In the genomic region with DNA sequence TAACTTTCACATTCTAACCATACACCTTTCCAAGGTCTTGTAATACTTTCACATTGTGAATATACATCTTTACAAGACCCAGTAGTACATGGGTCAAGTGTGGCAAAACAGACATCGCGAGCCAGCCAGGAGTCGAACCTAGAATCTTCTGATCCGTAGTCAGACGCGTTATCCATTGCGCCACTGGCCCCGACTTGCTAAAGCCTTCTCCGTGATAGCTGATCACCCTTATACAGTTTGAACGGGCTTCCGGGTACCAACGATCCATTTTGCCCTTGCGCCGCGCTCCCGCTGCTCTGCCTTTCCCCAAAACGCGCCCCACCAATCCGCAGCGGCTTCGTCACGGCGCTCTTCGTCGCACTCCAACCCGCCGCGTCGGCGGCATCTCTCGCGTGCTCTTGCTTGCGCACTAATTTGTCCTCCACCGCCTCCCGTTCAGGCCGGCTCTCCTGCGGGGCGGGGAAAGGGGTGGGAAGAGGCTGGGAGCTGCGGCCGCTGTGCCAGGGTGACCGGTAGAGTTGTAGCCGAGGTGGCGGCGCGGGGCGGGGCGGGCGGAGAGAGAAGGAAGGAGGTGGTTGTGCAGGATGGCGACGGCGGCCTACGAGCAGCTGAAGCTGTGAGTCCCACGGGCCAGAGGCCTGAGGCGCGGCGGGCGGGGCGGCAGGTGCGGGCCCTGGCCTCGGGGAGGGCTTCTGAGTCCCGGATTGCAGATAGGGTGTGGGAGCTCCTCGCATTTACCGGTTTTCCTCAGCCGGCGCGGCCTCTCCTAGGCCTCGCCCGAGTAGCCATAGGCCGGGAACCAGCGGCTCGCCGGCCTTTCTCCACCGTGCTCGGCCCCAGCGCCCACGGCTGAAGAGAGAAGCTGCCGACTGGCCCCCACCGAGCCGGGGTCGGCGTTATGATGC, we compare ENCODE assay signal across 1 cellular context.
TF ChIP-seq lines count a peak whose summit lies in the region.

A gene with protein sequence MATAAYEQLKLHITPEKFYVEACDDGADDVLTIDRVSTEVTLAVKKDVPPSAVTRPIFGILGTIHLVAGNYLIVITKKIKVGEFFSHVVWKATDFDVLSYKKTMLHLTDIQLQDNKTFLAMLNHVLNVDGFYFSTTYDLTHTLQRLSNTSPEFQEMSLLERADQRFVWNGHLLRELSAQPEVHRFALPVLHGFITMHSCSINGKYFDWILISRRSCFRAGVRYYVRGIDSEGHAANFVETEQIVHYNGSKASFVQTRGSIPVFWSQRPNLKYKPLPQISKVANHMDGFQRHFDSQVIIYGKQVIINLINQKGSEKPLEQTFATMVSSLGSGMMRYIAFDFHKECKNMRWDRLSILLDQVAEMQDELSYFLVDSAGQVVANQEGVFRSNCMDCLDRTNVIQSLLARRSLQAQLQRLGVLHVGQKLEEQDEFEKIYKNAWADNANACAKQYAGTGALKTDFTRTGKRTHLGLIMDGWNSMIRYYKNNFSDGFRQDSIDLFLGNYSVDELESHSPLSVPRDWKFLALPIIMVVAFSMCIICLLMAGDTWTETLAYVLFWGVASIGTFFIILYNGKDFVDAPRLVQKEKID (plus strand): TSS at position 515 of the 905 bp plus-strand sequence. CDS start 70 bp downstream, at position 585.

TF ChIP-seq in HepG2, 621 proteins besides CTCF, POLR2A, EP300 and RAD21 (continued from another document and continues in another):
- TF ChIP-seq, protein P1, sequence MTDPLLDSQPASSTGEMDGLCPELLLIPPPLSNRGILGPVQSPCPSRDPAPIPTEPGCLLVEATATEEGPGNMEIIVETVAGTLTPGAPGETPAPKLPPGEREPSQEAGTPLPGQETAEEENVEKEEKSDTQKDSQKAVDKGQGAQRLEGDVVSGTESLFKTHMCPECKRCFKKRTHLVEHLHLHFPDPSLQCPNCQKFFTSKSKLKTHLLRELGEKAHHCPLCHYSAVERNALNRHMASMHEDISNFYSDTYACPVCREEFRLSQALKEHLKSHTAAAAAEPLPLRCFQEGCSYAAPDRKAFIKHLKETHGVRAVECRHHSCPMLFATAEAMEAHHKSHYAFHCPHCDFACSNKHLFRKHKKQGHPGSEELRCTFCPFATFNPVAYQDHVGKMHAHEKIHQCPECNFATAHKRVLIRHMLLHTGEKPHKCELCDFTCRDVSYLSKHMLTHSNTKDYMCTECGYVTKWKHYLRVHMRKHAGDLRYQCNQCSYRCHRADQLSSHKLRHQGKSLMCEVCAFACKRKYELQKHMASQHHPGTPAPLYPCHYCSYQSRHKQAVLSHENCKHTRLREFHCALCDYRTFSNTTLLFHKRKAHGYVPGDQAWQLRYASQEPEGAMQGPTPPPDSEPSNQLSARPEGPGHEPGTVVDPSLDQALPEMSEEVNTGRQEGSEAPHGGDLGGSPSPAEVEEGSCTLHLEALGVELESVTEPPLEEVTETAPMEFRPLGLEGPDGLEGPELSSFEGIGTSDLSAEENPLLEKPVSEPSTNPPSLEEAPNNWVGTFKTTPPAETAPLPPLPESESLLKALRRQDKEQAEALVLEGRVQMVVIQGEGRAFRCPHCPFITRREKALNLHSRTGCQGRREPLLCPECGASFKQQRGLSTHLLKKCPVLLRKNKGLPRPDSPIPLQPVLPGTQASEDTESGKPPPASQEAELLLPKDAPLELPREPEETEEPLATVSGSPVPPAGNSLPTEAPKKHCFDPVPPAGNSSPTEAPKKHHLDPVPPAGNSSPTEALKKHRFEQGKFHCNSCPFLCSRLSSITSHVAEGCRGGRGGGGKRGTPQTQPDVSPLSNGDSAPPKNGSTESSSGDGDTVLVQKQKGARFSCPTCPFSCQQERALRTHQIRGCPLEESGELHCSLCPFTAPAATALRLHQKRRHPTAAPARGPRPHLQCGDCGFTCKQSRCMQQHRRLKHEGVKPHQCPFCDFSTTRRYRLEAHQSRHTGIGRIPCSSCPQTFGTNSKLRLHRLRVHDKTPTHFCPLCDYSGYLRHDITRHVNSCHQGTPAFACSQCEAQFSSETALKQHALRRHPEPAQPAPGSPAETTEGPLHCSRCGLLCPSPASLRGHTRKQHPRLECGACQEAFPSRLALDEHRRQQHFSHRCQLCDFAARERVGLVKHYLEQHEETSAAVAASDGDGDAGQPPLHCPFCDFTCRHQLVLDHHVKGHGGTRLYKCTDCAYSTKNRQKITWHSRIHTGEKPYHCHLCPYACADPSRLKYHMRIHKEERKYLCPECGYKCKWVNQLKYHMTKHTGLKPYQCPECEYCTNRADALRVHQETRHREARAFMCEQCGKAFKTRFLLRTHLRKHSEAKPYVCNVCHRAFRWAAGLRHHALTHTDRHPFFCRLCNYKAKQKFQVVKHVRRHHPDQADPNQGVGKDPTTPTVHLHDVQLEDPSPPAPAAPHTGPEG (CRISPR knock-in tag; IDR thresholded peaks at IDR 0.05) = peak; percentile 87
- TF ChIP-seq SSRP1 (CRISPR knock-in tag; IDR thresholded peaks at IDR 0.05) (no peak; the same call in none of the 2 replicates), SAP130 (CRISPR knock-in tag; IDR thresholded peaks at IDR 0.05; ENCODE audit: low read depth) (peak; percentile 94), ZNF124 (CRISPR knock-in tag; IDR thresholded peaks at IDR 0.05) (peak; percentile 48; the same call in 1 of the 2 replicates), ATF7-NPFF (CRISPR knock-in tag; IDR thresholded peaks at IDR 0.05; ENCODE audit: low read depth) (peak; percentile 48), SRY (CRISPR knock-in tag; IDR thresholded peaks at IDR 0.05) (peak; percentile 91), RELA (CRISPR knock-in tag; IDR thresholded peaks at IDR 0.05) (0 out of 2 replicates have a peak, but pooled peaks have one; percentile 22), ZSCAN21 (CRISPR knock-in tag; IDR thresholded peaks at IDR 0.05; ENCODE audit: borderline replicate concordance) (peak; percentile 24; the same call in 1 of the 2 replicates), ZNF746 (CRISPR knock-in tag; IDR thresholded peaks at IDR 0.05) (peak; percentile 50; the same call in 1 of the 2 replicates), MAFG (CRISPR knock-in tag; IDR thresholded peaks at IDR 0.05) (no peak), ZNF224 (CRISPR knock-in tag; IDR thresholded peaks at IDR 0.05) (peak; percentile 93; the same call in 1 of the 2 replicates), CENPT (CRISPR knock-in tag; IDR thresholded peaks at IDR 0.05; ENCODE audit: low read depth) (no peak), NR2F2 (IDR thresholded peaks at IDR 0.05; ENCODE audit: borderline replicate concordance, low read depth) (peak; percentile 29; the same call in 1 of the 2 replicates), ZNF75D (CRISPR knock-in tag; IDR thresholded peaks at IDR 0.05; ENCODE audit: borderline replicate concordance) (no peak), ZNF850 (CRISPR knock-in tag; conservative IDR thresholded peaks at IDR 0.05) (no peak), ELF3 (CRISPR knock-in tag; IDR thresholded peaks at IDR 0.05) (peak; percentile 99), ZSCAN12 (CRISPR knock-in tag; IDR thresholded peaks at IDR 0.05) (no peak), ZNF878 (CRISPR knock-in tag; IDR thresholded peaks at IDR 0.05) (peak; percentile 95), ZNF709 (CRISPR knock-in tag; IDR thresholded peaks at IDR 0.05) (peak; percentile 17)
- TF ChIP-seq, protein P2, sequence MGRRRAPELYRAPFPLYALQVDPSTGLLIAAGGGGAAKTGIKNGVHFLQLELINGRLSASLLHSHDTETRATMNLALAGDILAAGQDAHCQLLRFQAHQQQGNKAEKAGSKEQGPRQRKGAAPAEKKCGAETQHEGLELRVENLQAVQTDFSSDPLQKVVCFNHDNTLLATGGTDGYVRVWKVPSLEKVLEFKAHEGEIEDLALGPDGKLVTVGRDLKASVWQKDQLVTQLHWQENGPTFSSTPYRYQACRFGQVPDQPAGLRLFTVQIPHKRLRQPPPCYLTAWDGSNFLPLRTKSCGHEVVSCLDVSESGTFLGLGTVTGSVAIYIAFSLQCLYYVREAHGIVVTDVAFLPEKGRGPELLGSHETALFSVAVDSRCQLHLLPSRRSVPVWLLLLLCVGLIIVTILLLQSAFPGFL (CRISPR knock-in tag; IDR thresholded peaks at IDR 0.05) = peak; percentile 70; the same call in 1 of the 2 replicates
- TF ChIP-seq, protein P3, sequence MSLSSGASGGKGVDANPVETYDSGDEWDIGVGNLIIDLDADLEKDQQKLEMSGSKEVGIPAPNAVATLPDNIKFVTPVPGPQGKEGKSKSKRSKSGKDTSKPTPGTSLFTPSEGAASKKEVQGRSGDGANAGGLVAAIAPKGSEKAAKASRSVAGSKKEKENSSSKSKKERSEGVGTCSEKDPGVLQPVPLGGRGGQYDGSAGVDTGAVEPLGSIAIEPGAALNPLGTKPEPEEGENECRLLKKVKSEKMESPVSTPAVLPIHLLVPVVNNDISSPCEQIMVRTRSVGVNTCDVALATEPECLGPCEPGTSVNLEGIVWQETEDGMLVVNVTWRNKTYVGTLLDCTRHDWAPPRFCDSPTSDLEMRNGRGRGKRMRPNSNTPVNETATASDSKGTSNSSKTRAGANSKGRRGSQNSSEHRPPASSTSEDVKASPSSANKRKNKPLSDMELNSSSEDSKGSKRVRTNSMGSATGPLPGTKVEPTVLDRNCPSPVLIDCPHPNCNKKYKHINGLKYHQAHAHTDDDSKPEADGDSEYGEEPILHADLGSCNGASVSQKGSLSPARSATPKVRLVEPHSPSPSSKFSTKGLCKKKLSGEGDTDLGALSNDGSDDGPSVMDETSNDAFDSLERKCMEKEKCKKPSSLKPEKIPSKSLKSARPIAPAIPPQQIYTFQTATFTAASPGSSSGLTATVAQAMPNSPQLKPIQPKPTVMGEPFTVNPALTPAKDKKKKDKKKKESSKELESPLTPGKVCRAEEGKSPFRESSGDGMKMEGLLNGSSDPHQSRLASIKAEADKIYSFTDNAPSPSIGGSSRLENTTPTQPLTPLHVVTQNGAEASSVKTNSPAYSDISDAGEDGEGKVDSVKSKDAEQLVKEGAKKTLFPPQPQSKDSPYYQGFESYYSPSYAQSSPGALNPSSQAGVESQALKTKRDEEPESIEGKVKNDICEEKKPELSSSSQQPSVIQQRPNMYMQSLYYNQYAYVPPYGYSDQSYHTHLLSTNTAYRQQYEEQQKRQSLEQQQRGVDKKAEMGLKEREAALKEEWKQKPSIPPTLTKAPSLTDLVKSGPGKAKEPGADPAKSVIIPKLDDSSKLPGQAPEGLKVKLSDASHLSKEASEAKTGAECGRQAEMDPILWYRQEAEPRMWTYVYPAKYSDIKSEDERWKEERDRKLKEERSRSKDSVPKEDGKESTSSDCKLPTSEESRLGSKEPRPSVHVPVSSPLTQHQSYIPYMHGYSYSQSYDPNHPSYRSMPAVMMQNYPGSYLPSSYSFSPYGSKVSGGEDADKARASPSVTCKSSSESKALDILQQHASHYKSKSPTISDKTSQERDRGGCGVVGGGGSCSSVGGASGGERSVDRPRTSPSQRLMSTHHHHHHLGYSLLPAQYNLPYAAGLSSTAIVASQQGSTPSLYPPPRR (CRISPR knock-in tag; IDR thresholded peaks at IDR 0.05; ENCODE audit: borderline replicate concordance) = 0 out of 2 replicates have a peak, but pooled peaks have one; percentile 24
- TF ChIP-seq, protein P4, sequence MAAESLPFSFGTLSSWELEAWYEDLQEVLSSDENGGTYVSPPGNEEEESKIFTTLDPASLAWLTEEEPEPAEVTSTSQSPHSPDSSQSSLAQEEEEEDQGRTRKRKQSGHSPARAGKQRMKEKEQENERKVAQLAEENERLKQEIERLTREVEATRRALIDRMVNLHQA (CRISPR knock-in tag; IDR thresholded peaks at IDR 0.05) = peak; percentile 34; the same call in 1 of the 2 replicates
- TF ChIP-seq, protein P5, sequence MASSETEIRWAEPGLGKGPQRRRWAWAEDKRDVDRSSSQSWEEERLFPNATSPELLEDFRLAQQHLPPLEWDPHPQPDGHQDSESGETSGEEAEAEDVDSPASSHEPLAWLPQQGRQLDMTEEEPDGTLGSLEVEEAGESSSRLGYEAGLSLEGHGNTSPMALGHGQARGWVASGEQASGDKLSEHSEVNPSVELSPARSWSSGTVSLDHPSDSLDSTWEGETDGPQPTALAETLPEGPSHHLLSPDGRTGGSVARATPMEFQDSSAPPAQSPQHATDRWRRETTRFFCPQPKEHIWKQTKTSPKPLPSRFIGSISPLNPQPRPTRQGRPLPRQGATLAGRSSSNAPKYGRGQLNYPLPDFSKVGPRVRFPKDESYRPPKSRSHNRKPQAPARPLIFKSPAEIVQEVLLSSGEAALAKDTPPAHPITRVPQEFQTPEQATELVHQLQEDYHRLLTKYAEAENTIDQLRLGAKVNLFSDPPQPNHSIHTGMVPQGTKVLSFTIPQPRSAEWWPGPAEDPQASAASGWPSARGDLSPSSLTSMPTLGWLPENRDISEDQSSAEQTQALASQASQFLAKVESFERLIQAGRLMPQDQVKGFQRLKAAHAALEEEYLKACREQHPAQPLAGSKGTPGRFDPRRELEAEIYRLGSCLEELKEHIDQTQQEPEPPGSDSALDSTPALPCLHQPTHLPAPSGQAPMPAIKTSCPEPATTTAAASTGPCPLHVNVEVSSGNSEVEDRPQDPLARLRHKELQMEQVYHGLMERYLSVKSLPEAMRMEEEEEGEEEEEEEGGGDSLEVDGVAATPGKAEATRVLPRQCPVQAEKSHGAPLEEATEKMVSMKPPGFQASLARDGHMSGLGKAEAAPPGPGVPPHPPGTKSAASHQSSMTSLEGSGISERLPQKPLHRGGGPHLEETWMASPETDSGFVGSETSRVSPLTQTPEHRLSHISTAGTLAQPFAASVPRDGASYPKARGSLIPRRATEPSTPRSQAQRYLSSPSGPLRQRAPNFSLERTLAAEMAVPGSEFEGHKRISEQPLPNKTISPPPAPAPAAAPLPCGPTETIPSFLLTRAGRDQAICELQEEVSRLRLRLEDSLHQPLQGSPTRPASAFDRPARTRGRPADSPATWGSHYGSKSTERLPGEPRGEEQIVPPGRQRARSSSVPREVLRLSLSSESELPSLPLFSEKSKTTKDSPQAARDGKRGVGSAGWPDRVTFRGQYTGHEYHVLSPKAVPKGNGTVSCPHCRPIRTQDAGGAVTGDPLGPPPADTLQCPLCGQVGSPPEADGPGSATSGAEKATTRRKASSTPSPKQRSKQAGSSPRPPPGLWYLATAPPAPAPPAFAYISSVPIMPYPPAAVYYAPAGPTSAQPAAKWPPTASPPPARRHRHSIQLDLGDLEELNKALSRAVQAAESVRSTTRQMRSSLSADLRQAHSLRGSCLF (CRISPR knock-in tag; IDR thresholded peaks at IDR 0.05; ENCODE audit: borderline replicate concordance) = peak; percentile 79; the same call in 1 of the 2 replicates
- TF ChIP-seq, protein P6, sequence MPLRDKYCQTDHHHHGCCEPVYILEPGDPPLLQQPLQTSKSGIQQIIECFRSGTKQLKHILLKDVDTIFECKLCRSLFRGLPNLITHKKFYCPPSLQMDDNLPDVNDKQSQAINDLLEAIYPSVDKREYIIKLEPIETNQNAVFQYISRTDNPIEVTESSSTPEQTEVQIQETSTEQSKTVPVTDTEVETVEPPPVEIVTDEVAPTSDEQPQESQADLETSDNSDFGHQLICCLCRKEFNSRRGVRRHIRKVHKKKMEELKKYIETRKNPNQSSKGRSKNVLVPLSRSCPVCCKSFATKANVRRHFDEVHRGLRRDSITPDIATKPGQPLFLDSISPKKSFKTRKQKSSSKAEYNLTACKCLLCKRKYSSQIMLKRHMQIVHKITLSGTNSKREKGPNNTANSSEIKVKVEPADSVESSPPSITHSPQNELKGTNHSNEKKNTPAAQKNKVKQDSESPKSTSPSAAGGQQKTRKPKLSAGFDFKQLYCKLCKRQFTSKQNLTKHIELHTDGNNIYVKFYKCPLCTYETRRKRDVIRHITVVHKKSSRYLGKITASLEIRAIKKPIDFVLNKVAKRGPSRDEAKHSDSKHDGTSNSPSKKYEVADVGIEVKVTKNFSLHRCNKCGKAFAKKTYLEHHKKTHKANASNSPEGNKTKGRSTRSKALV (CRISPR knock-in tag; IDR thresholded peaks at IDR 0.05) = peak; percentile 82; the same call in 1 of the 2 replicates
